In the genomic region with DNA sequence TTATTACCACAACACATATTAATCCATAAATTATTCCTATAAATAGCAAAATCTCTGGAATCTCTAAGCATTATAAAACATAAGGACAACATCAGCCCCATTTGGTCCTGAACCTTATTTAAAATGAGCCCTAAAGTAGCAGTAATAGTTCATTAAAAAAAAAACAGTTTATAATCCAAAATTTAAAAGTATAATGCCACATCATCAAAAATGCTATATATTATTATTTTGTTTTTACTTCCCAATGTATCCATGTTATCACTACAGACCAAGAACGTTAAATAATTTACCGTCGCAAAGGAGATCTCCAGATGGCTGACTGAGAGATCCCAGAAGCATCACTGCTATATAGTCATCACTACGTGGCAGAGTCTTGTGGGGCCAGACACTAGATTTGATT, we compare ENCODE assay signal across 1 cellular context.
TF ChIP-seq lines count a peak whose summit lies in the region.

No MANE protein-coding gene starts in this region.

TF ChIP-seq in IMR-90, 13 proteins besides CTCF, POLR2A, EP300 and RAD21:
- TF ChIP-seq MAFK (IDR thresholded peaks at IDR 0.05; ENCODE audit: low read depth, low read length) (0 out of 2 replicates have a peak, but pooled peaks have one; percentile 14), CEBPB (IDR thresholded peaks at IDR 0.05; ENCODE audit: low read depth, low read length) (no peak)
TF ChIP-seq in IMR-90: peak in this region for 1.
